9 cellular contexts compared by ENCODE assay signal in the genomic region with DNA sequence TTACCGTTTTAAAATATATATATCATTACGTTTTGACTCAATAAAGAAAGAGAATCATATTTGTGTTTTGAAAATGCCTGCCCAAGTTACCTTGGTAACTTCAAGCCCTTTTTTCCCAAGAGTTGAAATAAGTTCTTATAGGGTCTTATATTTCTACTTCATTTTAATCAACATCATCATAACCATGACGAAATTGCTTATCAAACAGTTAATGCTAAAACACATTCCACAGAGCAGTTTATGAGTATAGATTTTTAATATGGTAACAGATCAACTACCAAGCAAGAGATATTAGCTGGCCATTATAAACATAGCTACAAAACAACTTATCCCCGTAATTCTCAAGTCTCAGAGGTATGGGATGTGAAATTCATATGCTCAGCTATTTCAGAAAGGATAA.
"Had no signal": no experiment of that assay in that cellular context is flagged by ENCODE, and none has a peak within 500 bp of the region (broad histone marks: within the 10 kb centered on the region; RNA-seq: fewer than 3 reads in every experiment).

No MANE protein-coding gene starts in this region.

- H3K27ac Mint-ChIP-seq: HFFc6 had no signal

- H3K36me3 ChIP-seq: HAP-1 had no signal

- ATAC-seq: HCT116, K562 had no signal

- DNase-seq: GM23248, GOT3, H7, HFFc6, IMR-90 had no signal

- H3K9me3 ChIP-seq: HAP-1 had no signal

- FAIRE-seq: K562 had no signal

- H3K9ac ChIP-seq: GM23248 had no signal

- H2AFZ ChIP-seq: GM23248 had no signal

- H3K4me3 Mint-ChIP-seq: HFFc6 had no signal

- H3K4me3 ChIP-seq: GM23248, HAP-1, K562 had no signal

- H3K4me1 ChIP-seq: HAP-1 had no signal

- H3K27ac ChIP-seq: GM23248, HL-60 had no signal
